8 cellular contexts compared by ENCODE assay signal in genomic region chr12:4648499-4649357, GRCh38. TPM values are rescaled to one million over a fixed set of nuclear protein-coding genes. Genes with fewer than 3 reads are reported as not detected.
A peak's percentile ranks its signal among the peaks of the same experiment; 100 is the strongest.
DNase-seq lines count a peak whose midpoint lies in the region; ATAC-seq and TF ChIP-seq lines count a peak whose summit lies in the region.

Gene AKAP3 (minus strand): TSS chr12:4649051. CDS start chr12:4638196, 10,855 bp downstream.
Gene NDUFA9 (plus strand): TSS chr12:4649114. CDS start chr12:4649127, 13 bp downstream.

- DNase-seq in GM13976 (ENCODE audit: low spot score) (peak; percentile 70), NCI-H1694 treated with DMSO at 0.1 percent for 48 hours (lab: John Stamatoyannopoulos, UW) (peak; percentile 87), T-helper 9 cell (peak; percentile 61), astrocyte of the hippocampus (ENCODE audit: low read depth, low spot score) (peak; percentile 93), hippocampal formation (lab: John Stamatoyannopoulos, UW) (peak; percentile 74 to 82), renal cortical epithelial cell (ENCODE audit: low read depth) (peak; percentile 86)

- TF ChIP-seq CTCF in GM13976 (IDR thresholded peaks at IDR 0.05; ENCODE audit: borderline replicate concordance, control extremely low read depth, extremely low read depth, insufficient read depth, missing control alignments), result no peak

- peak; percentile 82 for ATAC-seq in HG02852 (IDR thresholded peaks at IDR 0.05; ENCODE audit: unreplicated experiment)
- no peak for ATAC-seq in HG03025 (IDR thresholded peaks at IDR 0.05; ENCODE audit: low FRiP score, unreplicated experiment)

- in situ Hi-C loops in GM13976 (cut with MboI; ENCODE audit: low sequenced_read_pairs, unreplicated experiment), result no loop called here

RNA-seq across cellular contexts. Expression of gene AKAP3, which starts in this region (rescaled TPM):
- total RNA-seq in renal cortical epithelial cell, result 0.35 and 4.4 TPM in 2 replicates

RNA-seq across cellular contexts. Expression of gene NDUFA9, which starts in this region (rescaled TPM):
- 93.1 and 113 TPM in 2 replicates for total RNA-seq in renal cortical epithelial cell
